8 cellular contexts compared by ENCODE assay signal in the genomic region with DNA sequence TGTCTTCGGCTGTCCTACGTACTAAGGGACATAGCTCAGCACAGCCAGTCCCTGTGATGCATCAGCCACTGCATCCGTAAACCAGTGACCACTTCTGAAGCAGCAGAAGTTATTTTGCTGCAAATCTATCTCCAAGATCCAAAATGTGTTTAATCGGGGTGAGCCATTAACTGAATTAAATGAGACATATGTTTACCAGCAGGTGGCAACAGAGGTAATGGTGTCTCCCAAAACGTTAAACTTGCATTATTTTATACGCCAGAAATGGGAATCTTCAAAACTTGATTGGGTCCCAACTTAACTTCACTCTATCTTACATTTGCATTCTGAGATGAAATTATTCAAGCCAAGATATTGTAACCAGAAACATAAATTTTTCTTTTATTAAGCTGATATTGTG.
A peak's percentile ranks its signal among the peaks of the same experiment; 100 is the strongest.
DNase-seq lines count a peak whose midpoint lies in the region; ATAC-seq and TF ChIP-seq lines count a peak whose summit lies in the region.

No MANE protein-coding gene starts in this region.

- no peaks in the 10 kb centered on the region for H3K27me3 ChIP-seq in WERI-Rb-1 (ENCODE audit: insufficient read depth, low read depth, severe bottlenecking)

- DNase-seq in AG10803 (ENCODE audit: low read depth) (peak; percentile 49), H4 (ENCODE audit: low spot score) (peak; percentile 23), WERI-Rb-1 (no peak), left lobe of liver (ENCODE audit: low spot score) (no peak), activated T-cell treated with anti-CD3 and anti-CD28 coated beads for 4 hours (no peak)

- TF ChIP-seq CTCF in AG10803 (conservative IDR thresholded peaks at IDR 0.05; ENCODE audit: low read length) (peak; percentile 61), WERI-Rb-1 (IDR thresholded peaks at IDR 0.05; ENCODE audit: low read depth, low read length) (peak; percentile 40; the same call in 1 of the 2 replicates)

- H3K27ac ChIP-seq in WERI-Rb-1: no peak overlapping the region

- no peak overlapping the region for H3K4me3 ChIP-seq in AG10803 (ENCODE audit: low read length)
- H3K4me3 ChIP-seq in WERI-Rb-1 (ENCODE audit: low read depth, low read length): no peak overlapping the region

- no peaks in the 10 kb centered on the region for H3K9me3 ChIP-seq in WERI-Rb-1 (ENCODE audit: severe bottlenecking)

- no peaks in the 10 kb centered on the region for H3K36me3 ChIP-seq in WERI-Rb-1

- ATAC-seq in left lobe of liver (peak; percentile 68), GM18867 (IDR thresholded peaks at IDR 0.05; ENCODE audit: unreplicated experiment) (no peak), HG02678 (IDR thresholded peaks at IDR 0.05; ENCODE audit: unreplicated experiment) (no peak), HG03432 (IDR thresholded peaks at IDR 0.05; ENCODE audit: unreplicated experiment) (no peak)

Comparison
In these comparisons a context has a peak if more than half of its experiments do, and no peak if none do; other contexts are left out.
1. DNase-seq: peak in AG10803 (single experiment) and H4 (single experiment); none in WERI-Rb-1 (single experiment), left lobe of liver (single experiment) and activated T-cell treated with anti-CD3 and anti-CD28 coated beads for 4 hours (single experiment).